13 cellular contexts compared by ENCODE assay signal in genomic region chr18:78293940-78294401, GRCh38.
A peak's percentile ranks its signal among the peaks of the same experiment; 100 is the strongest.
DNase-seq lines count a peak whose midpoint lies in the region; ATAC-seq and TF ChIP-seq lines count a peak whose summit lies in the region.
"Had no signal": no experiment of that assay in that cellular context is flagged by ENCODE, and none has a peak within 500 bp of the region (broad histone marks: within the 10 kb centered on the region; RNA-seq: fewer than 3 reads in every experiment).

No MANE protein-coding gene starts in this region.

- ATAC-seq in HG02588 (IDR thresholded peaks at IDR 0.05; ENCODE audit: unreplicated experiment) = no peak
- ATAC-seq: activated naive CD4-positive, alpha-beta T cell treated with anti-CD3 and anti-CD28 coated beads, Interleukin-2, amount 50 U/mL, for 72 hours had no signal

- H3K27ac ChIP-seq in HUES6 (ENCODE audit: low read depth, low read length) (no peak overlapping the region), coronary artery (peak overlapping the region in 1 of 2 donors; percentile 17), stomach smooth muscle (ENCODE audit: low read length) (no peak overlapping the region)
- H3K27ac ChIP-seq: cardiac muscle cell had no signal

- DNase-seq in coronary artery (ENCODE audit: low spot score) (no peak), kidney epithelial cell (ENCODE audit: low read depth) (peak; percentile 5), NCI-H2107 treated with DMSO at 0.1 percent for 48 hours (lab: John Stamatoyannopoulos, UW; ENCODE audit: unreplicated experiment) (no peak)
- no peak for DNase-seq in activated T-cell treated with anti-CD3 and anti-CD28 coated beads, Interleukin-2, amount 50 U/mL, for 1 hour
- DNase-seq: activated CD8-positive, alpha-beta memory T cell treated with anti-CD3 and anti-CD28 coated beads, Interleukin-2, amount 50 U/mL, for 4 hours; NCI-H2081 treated with DMSO at 0.1 percent for 48 hours; posterior cingulate gyrus; stimulated activated CD8-positive, alpha-beta memory T cell treated with anti-CD3 and anti-CD28 coated beads, Interleukin-4, amount 100 ng/mL, for 48 hours had no signal

- H3K36me3 ChIP-seq in HUES6 (ENCODE audit: control insufficient read depth, insufficient read depth, low read length) (no peaks in the 10 kb centered on the region), kidney epithelial cell (ENCODE audit: control insufficient read depth, insufficient read depth, low read length) (no peaks in the 10 kb centered on the region), stomach smooth muscle (ENCODE audit: control insufficient read depth in 2 of 2, insufficient read depth in 2 of 2, low read length in 2 of 2) (no peaks in the 10 kb centered on the region)
- H3K36me3 ChIP-seq: cardiac muscle cell had no signal

- H3K4me3 ChIP-seq in HUES6 (ENCODE audit: low read depth, low read length) (peak overlapping the region; percentile 33; the same call in 1 of the 2 replicates), coronary artery (peak overlapping the region; percentile 59), kidney epithelial cell (ENCODE audit: low read depth, low read length) (peak overlapping the region; percentile 26), stomach smooth muscle (ENCODE audit: low read length in 2 of 2) (peak overlapping the region; percentile 42 to 62)
- H3K4me3 ChIP-seq: cardiac muscle cell had no signal

- no peaks in the 10 kb centered on the region for H3K9me3 ChIP-seq in HUES6 (ENCODE audit: control insufficient read depth, insufficient read depth, low read depth, low read length)
- H3K9me3 ChIP-seq in stomach smooth muscle (ENCODE audit: control insufficient read depth in 2 of 2, low read length in 2 of 2) = no peaks in the 10 kb centered on the region

- TF ChIP-seq CTCF in coronary artery (IDR thresholded peaks at IDR 0.05) (no peak), kidney epithelial cell (IDR thresholded peaks at IDR 0.05; ENCODE audit: insufficient read depth, low read length, poor library complexity, severe bottlenecking) (no peak)

- no peak overlapping the region for H3K9ac ChIP-seq in HUES6 (ENCODE audit: low read length)
- H3K9ac ChIP-seq in stomach smooth muscle (ENCODE audit: low read length in 2 of 2) = no peak overlapping the region

- H3K4me1 ChIP-seq in HUES6 (ENCODE audit: control insufficient read depth, insufficient read depth, low read length) = peaks cover 16% of the 10 kb centered on the region
- peaks cover 3% of the 10 kb centered on the region for H3K4me1 ChIP-seq in stomach smooth muscle (ENCODE audit: control insufficient read depth, insufficient read depth, low read length)

- H3K27me3 ChIP-seq in HUES6 (ENCODE audit: control insufficient read depth, insufficient read depth, low read length) (no peaks in the 10 kb centered on the region), kidney epithelial cell (ENCODE audit: control insufficient read depth, insufficient read depth, low read length) (no peaks in the 10 kb centered on the region), stomach smooth muscle (ENCODE audit: control insufficient read depth in 1 of 2, insufficient read depth in 2 of 2, low read length in 2 of 2) (peaks cover 4 to 14% of the 10 kb centered on the region in 2 donors)
- H3K27me3 ChIP-seq: cardiac muscle cell had no signal
